ENCODE assay signal across 1 cellular context in genomic region chr7:27138987-27139334, GRCh38.
A peak's percentile ranks its signal among the peaks of the same experiment; 100 is the strongest.
TF ChIP-seq lines count a peak whose summit lies in the region.

No MANE protein-coding gene starts in this region.

TF ChIP-seq in HEK293, 187 proteins besides CTCF, POLR2A, EP300 and RAD21:
- TF ChIP-seq ZNF324 (tag by site-specific recombination; IDR thresholded peaks at IDR 0.05) = no peak
- no peak for TF ChIP-seq SALL2 (tag by site-specific recombination; IDR thresholded peaks at IDR 0.05; ENCODE audit: borderline replicate concordance)
- peak; percentile 16; the same call in 1 of the 2 replicates for TF ChIP-seq ZFP37 (tag by site-specific recombination; IDR thresholded peaks at IDR 0.05)
- peak; percentile 58; the same call in 1 of the 2 replicates for TF ChIP-seq PRDM1 (tag by site-specific recombination; IDR thresholded peaks at IDR 0.05)
- TF ChIP-seq ZBTB20 (tag by site-specific recombination; IDR thresholded peaks at IDR 0.05) = peak; percentile 48; the same call in 1 of the 2 replicates
- TF ChIP-seq ZNF785 (tag by site-specific recombination; IDR thresholded peaks at IDR 0.05) = no peak
- TF ChIP-seq ZNF214 (tag by site-specific recombination; IDR thresholded peaks at IDR 0.05; ENCODE audit: borderline replicate concordance) = no peak
- no peak for TF ChIP-seq ZNF274 (IDR thresholded peaks at IDR 0.05; ENCODE audit: low read length)
- TF ChIP-seq ZNF274 (tag by site-specific recombination; IDR thresholded peaks at IDR 0.05; ENCODE audit: borderline replicate concordance) = no peak
- TF ChIP-seq ZBTB10 (tag by site-specific recombination; IDR thresholded peaks at IDR 0.05) = 0 out of 2 replicates have a peak, but pooled peaks have one; percentile 51
- TF ChIP-seq YY2 (tag by site-specific recombination; IDR thresholded peaks at IDR 0.05) = no peak
- peak; percentile 87 for TF ChIP-seq FEZF1 (tag by site-specific recombination; IDR thresholded peaks at IDR 0.05)
- no peak for TF ChIP-seq TRIM28 (IDR thresholded peaks at IDR 0.05; ENCODE audit: borderline replicate concordance, low read length)
- TF ChIP-seq ZNF426 (tag by site-specific recombination; IDR thresholded peaks at IDR 0.05) = peak; percentile 5; the same call in 1 of the 2 replicates
- TF ChIP-seq ZNF335 (tag by site-specific recombination; conservative IDR thresholded peaks at IDR 0.05) = peak; percentile 73
- TF ChIP-seq ZNF76 (tag by site-specific recombination; IDR thresholded peaks at IDR 0.05; ENCODE audit: borderline replicate concordance, low read depth) = no peak
- peak; percentile 53 for TF ChIP-seq ZNF366 (tag by site-specific recombination; conservative IDR thresholded peaks at IDR 0.05)
